In genomic region chr19:48333467-48334384, GRCh38 we compare ENCODE assay signal across 8 cellular contexts.
DNase-seq lines count a peak whose midpoint lies in the region; ATAC-seq and TF ChIP-seq lines count a peak whose summit lies in the region.

No MANE protein-coding gene starts in this region.

- TF ChIP-seq CTCF in 22Rv1 (IDR thresholded peaks at IDR 0.05), result peak; percentile 89

- H3K27ac ChIP-seq in 22Rv1, result peak overlapping the region; percentile 97

- ATAC-seq in GM18517 (IDR thresholded peaks at IDR 0.05; ENCODE audit: unreplicated experiment), result peak; percentile 37
- ATAC-seq in HG03095 (IDR thresholded peaks at IDR 0.05; ENCODE audit: unreplicated experiment), result peak; percentile 41

- DNase-seq in NCI-H2196 (lab: John Stamatoyannopoulos, UW; ENCODE audit: unreplicated experiment) (peak; percentile 97), kidney glomerular epithelial cell (lab: John Stamatoyannopoulos, UW) (peak; percentile 76)
- peak; percentile 87 for DNase-seq in activated CD4-positive, CD25-positive, alpha-beta regulatory T cell treated with anti-CD3 and anti-CD28 coated beads, Interleukin-2, amount 50 U/mL, for 16 hours (ENCODE audit: low read depth, low spot score)
- DNase-seq in central memory CD4-positive, alpha-beta T cell, result peak; percentile 91
- DNase-seq in stimulated activated CD4-positive, alpha-beta T cell treated with anti-CD3 and anti-CD28 coated beads, Interleukin-15, amount 100 ng/mL, for 24 hours, result peak; percentile 95

Comparison
In these comparisons a context has a peak if more than half of its experiments do, and no peak if none do; other contexts are left out.
1. Peak in every context shown above with its lines: DNase-seq, ATAC-seq and H3K27ac ChIP-seq.